In genomic region chr9:132114102-132114707, GRCh38 we compare ENCODE assay signal across 8 cellular contexts. TPM values are rescaled to one million over a fixed set of nuclear protein-coding genes. Genes with fewer than 3 reads are reported as not detected.
DNase-seq lines count a peak whose midpoint lies in the region; ATAC-seq and TF ChIP-seq lines count a peak whose summit lies in the region.

No MANE protein-coding gene starts in this region.

- CTCF ChIA-PET in AG04450 (lab: Charles Lee) = interaction anchor here (0.7 kb wide), 1 partner anchor 125 kb away, joined by 3 read pairs; no protein-coding TSS in a partner anchor

- H3K4me1 ChIP-seq in heart left ventricle = no peaks in the 10 kb centered on the region

- intact Hi-C loops in heart left ventricle (cut with DNase I) = no loop called here

- ATAC-seq in heart left ventricle (peak; percentile 73 to 92 (median 88)), HG02970 (IDR thresholded peaks at IDR 0.05; ENCODE audit: low FRiP score, unreplicated experiment) (no peak), GM19452 (IDR thresholded peaks at IDR 0.05; ENCODE audit: unreplicated experiment) (no peak)

- TF ChIP-seq POLR2A in heart left ventricle (IDR thresholded peaks at IDR 0.05) = no peak

- no peak overlapping the region for H3K4me3 ChIP-seq in AG04450 (ENCODE audit: low read depth, low read length)
- no peak overlapping the region for H3K4me3 ChIP-seq in heart left ventricle

- TF ChIP-seq CTCF in AG04450 (IDR thresholded peaks at IDR 0.05; ENCODE audit: low read depth, low read length) (no peak), heart left ventricle (IDR thresholded peaks at IDR 0.05) (no peak)

- DNase-seq in AG04450 (ENCODE audit: low read depth, low spot score) (peak; percentile 23), LHCN-M2 (ENCODE audit: low read depth) (peak; percentile 53), activated T-helper 1 cell treated with Interleukin-2 at 50 U/mL for 16 hours (ENCODE audit: low read depth) (peak; percentile 6), heart left ventricle (peak; percentile 52 to 77 (median 58)), putamen (ENCODE audit: low spot score) (peak; percentile 49), MV-4-11 (lab: John Stamatoyannopoulos, UW) (no peak)

- H3K9me3 ChIP-seq in AG04450 (ENCODE audit: control insufficient read depth, insufficient read depth, low read length) (no peaks in the 10 kb centered on the region), heart left ventricle (no peaks in the 10 kb centered on the region)

- H3K27ac ChIP-seq in AG04450 (ENCODE audit: low read depth, low read length) (no peak overlapping the region), heart left ventricle (no peak overlapping the region)

- WGBS in heart left ventricle, 4 donors = 30 to 32% (median 31%) methylated on average over 18 of the region's 18 CpGs

- H3K27me3 ChIP-seq in AG04450 (ENCODE audit: control insufficient read depth, insufficient read depth, low read length) = peaks cover 23% of the 10 kb centered on the region
- peaks cover 0 to 14% (median 0%) of the 10 kb centered on the region in 9 donors for H3K27me3 ChIP-seq in heart left ventricle

- POLR2A ChIA-PET in AG04450 (lab: Yijun Ruan, JAX) = no interaction called here

- no peaks in the 10 kb centered on the region for H3K36me3 ChIP-seq in heart left ventricle

RNA-seq across cellular contexts. Expression of gene MED27, which starts 34.5 kb away (rescaled TPM):
- 36.6 and 42.9 TPM in 2 replicates for polyA plus RNA-seq in AG04450 (2011; rRNA removed)
- 32.1 and 37.7 TPM in 2 replicates for polyA minus RNA-seq in AG04450 (2011; rRNA and poly(A)+ RNA removed)
- total RNA-seq in LHCN-M2 (2014; rRNA removed) = 34.9 and 49.6 TPM in 2 replicates
- polyA plus RNA-seq in LHCN-M2 (2012) = 48.4 TPM
- total RNA-seq in heart left ventricle = 10 to 100 TPM; 14.3 to 20.5 (median 15.6) TPM
- 10 to 100 TPM; 14.4 to 23.0 TPM for polyA plus RNA-seq in heart left ventricle

RNA-seq across cellular contexts. Expression of gene NTNG2, which starts 47.7 kb away (rescaled TPM):
- polyA plus RNA-seq in AG04450 (2011; rRNA removed) = 0.93 and 1.3 TPM in 2 replicates
- polyA minus RNA-seq in AG04450 (2011; rRNA and poly(A)+ RNA removed) = 1.3 and 1.5 TPM in 2 replicates
- total RNA-seq in LHCN-M2 (2014; rRNA removed) = 2.2 and 2.4 TPM in 2 replicates
- 0.84 TPM for polyA plus RNA-seq in LHCN-M2 (2012)
- total RNA-seq in heart left ventricle = 1 to 10 TPM in 7 of 9 donors, under 1 TPM in 2; 0.40 to 4.1 (median 2.5) TPM
- 1 to 10 TPM in 1 of 2 donors, under 1 TPM in 1; 0.28 to 2.2 TPM for polyA plus RNA-seq in heart left ventricle

Comparison
In these comparisons a context has a peak if more than half of its experiments do, and no peak if none do; other contexts are left out.
1. ATAC-seq: peak in heart left ventricle (4 of 4); none in HG02970 (single experiment) and GM19452 (single experiment).